ENCODE assay signal across 15 cellular contexts in genomic region chr16:50204426-50205108, GRCh38. TPM values are rescaled to one million over a fixed set of nuclear protein-coding genes. Genes with fewer than 3 reads are reported as not detected.
DNase-seq lines count a peak whose midpoint lies in the region; ATAC-seq and TF ChIP-seq lines count a peak whose summit lies in the region.
"Had no signal": no experiment of that assay in that cellular context is flagged by ENCODE, and none has a peak within 500 bp of the region (broad histone marks: within the 10 kb centered on the region; RNA-seq: fewer than 3 reads in every experiment).

No MANE protein-coding gene starts in this region.

- peak overlapping the region; percentile 87; the same call in 1 of the 2 replicates for H4K91ac ChIP-seq in IMR-90 (ENCODE audit: insufficient read depth, low read depth, low read length)

- no peak overlapping the region for H3K4me2 ChIP-seq in IMR-90 (ENCODE audit: low read depth, low read length)

- no peak overlapping the region for H3K18ac ChIP-seq in IMR-90 (ENCODE audit: low read depth, low read length)

- in situ Hi-C loops in IMR-90 (cut with MboI; ENCODE audit: low sequenced_read_pairs), result loop anchor here (5.0 to 25.0 kb wide), 4 partner anchors 42 to 583 kb away; partner anchors contain the start of gene HEATR3

- H2BK15ac ChIP-seq in IMR-90 (ENCODE audit: low read depth, low read length), result peak overlapping the region; percentile 86; the same call in 2 of the 3 replicates

- H3K36me3 ChIP-seq in ACC112 (ENCODE audit: insufficient read depth, low read length) (no peaks in the 10 kb centered on the region), IMR-90 (ENCODE audit: control insufficient read depth, insufficient read depth, low read length) (no peaks in the 10 kb centered on the region)
- H3K36me3 ChIP-seq: gastroesophageal sphincter had no signal

- H3K4me1 ChIP-seq in ACC112 (ENCODE audit: control insufficient read depth, insufficient read depth, low read length, unreplicated experiment), result peaks cover 57% of the 10 kb centered on the region
- peaks cover 22% of the 10 kb centered on the region for H3K4me1 ChIP-seq in IMR-90 (ENCODE audit: control insufficient read depth, insufficient read depth, low read length)

- H3K79me2 ChIP-seq in ACC112 (ENCODE audit: control insufficient read depth, insufficient read depth, low read length, unreplicated experiment), result peaks cover 51% of the 10 kb centered on the region

- no peak overlapping the region for H2AFZ ChIP-seq in ACC112 (ENCODE audit: low read length, unreplicated experiment)
- no peak overlapping the region for H2AFZ ChIP-seq in IMR-90 (replicated peaks; ENCODE audit: low read length, poor library complexity)

- peak overlapping the region; percentile 39; the same call in 1 of the 2 replicates for H3K14ac ChIP-seq in IMR-90 (replicated peaks; ENCODE audit: low read depth, low read length)

- H3K79me1 ChIP-seq in IMR-90 (ENCODE audit: low read depth in 1 of 2, low read length in 2 of 2), result peaks cover 36 to 76% of the 10 kb centered on the region in 2 experiments

- no peak overlapping the region for H2BK5ac ChIP-seq in IMR-90 (ENCODE audit: low read depth, low read length, poor library complexity, severe bottlenecking)

- peaks cover 4% of the 10 kb centered on the region for H3K36me3 Mint-ChIP-seq in effector memory CD8-positive, alpha-beta T cell (ENCODE audit: insufficient read depth)
- H3K36me3 Mint-ChIP-seq in nephron (ENCODE audit: low read depth), result no peaks in the 10 kb centered on the region
- H3K36me3 Mint-ChIP-seq: activated CD8-positive, alpha-beta memory T cell treated with anti-CD3 and anti-CD28 coated beads, Interleukin-2, amount 10 ng/mL, durations not matched to agents 7 days and 5 days had no signal

- peaks cover 9% of the 10 kb centered on the region; the same call in 1 of the 2 replicates for H4K20me1 ChIP-seq in IMR-90 (ENCODE audit: insufficient read depth, low read length)

- intact Hi-C loops in IMR-90 (cut with micrococcal nuclease), result no loop called here

- ATAC-seq in IMR-90 (ENCODE audit: low read depth), result peak; percentile 41
- ATAC-seq in effector memory CD8-positive, alpha-beta T cell (replicated peaks), result peak; percentile 27
- ATAC-seq in GM21717 (IDR thresholded peaks at IDR 0.05; ENCODE audit: unreplicated experiment), result no peak
- ATAC-seq in GM21381 (IDR thresholded peaks at IDR 0.05; ENCODE audit: unreplicated experiment), result no peak
- ATAC-seq in GM19397 (IDR thresholded peaks at IDR 0.05; ENCODE audit: unreplicated experiment), result no peak
- ATAC-seq: activated CD8-positive, alpha-beta memory T cell treated with anti-CD3 and anti-CD28 coated beads, Interleukin-2, amount 10 ng/mL, durations not matched to agents 7 days and 5 days; gastroesophageal sphincter; left colon had no signal

- no TSS peak for BruUV-seq in IMR-90 (replicated peaks; lab: Mats Ljungman, UMichigan)

- H3K9me3 ChIP-seq in IMR-90 (ENCODE audit: control insufficient read depth, insufficient read depth, low read length), result no peaks in the 10 kb centered on the region
- H3K9me3 ChIP-seq: gastroesophageal sphincter had no signal

- no peak for TF ChIP-seq POLR2A in IMR-90 (IDR thresholded peaks at IDR 0.05; ENCODE audit: low read depth, low read length)

- peaks cover 14% of the 10 kb centered on the region for H3K9me1 ChIP-seq in IMR-90 (ENCODE audit: insufficient read depth, low read length)

- peak overlapping the region; percentile 4; the same call in 1 of the 2 replicates for H3K56ac ChIP-seq in IMR-90 (ENCODE audit: extremely low read depth, insufficient read depth, low read length)

- no peak overlapping the region for H2AK5ac ChIP-seq in IMR-90 (ENCODE audit: low read depth, low read length)

- peak overlapping the region in 1 of 2 experiments; percentile 29; a peak in 2 of 4 replicates for H4K8ac ChIP-seq in IMR-90 (ENCODE audit: low read depth in 2 of 2, low read length in 2 of 2)

- POLR2A ChIA-PET in IMR-90 (lab: Charles Lee; ENCODE audit: unreplicated experiment), result interaction anchor here (1.0 kb wide), 1 partner anchor 137 kb away, joined by 3 read pairs; no protein-coding TSS in a partner anchor

- H3K4me3 ChIP-seq in ACC112 (ENCODE audit: low read depth, low read length) (no peak overlapping the region), IMR-90 (ENCODE audit: insufficient read depth, low read depth, low read length) (no peak overlapping the region)
- H3K4me3 ChIP-seq: gastroesophageal sphincter had no signal

- H4K5ac ChIP-seq in IMR-90 (ENCODE audit: low read depth, low read length), result no peak overlapping the region

- H3K9ac ChIP-seq in IMR-90 (ENCODE audit: low read depth, low read length), result no peak overlapping the region

- peak overlapping the region; percentile 83; the same call in 1 of the 2 replicates for H3K23ac ChIP-seq in IMR-90 (ENCODE audit: low read depth, low read length)

- TF ChIP-seq CTCF in IMR-90 (conservative IDR thresholded peaks at IDR 0.05; ENCODE audit: low read depth, low read length) (no peak), nephron (IDR thresholded peaks at IDR 0.05; ENCODE audit: unreplicated experiment in 3 of 3) (no peak)

- H3K4me1 Mint-ChIP-seq in effector memory CD8-positive, alpha-beta T cell (ENCODE audit: low read depth in 2 of 2), result peaks cover 33 to 53% of the 10 kb centered on the region in 2 donors
- peaks cover 47% of the 10 kb centered on the region for H3K4me1 Mint-ChIP-seq in nephron

- H2BK120ac ChIP-seq in IMR-90 (ENCODE audit: low read depth, low read length), result peak overlapping the region; percentile 58

- H3K27ac Mint-ChIP-seq in effector memory CD8-positive, alpha-beta T cell, result peak overlapping the region in 1 of 2 donors; percentile 1
- peak overlapping the region; percentile 1 to 67 (median 40) for H3K27ac Mint-ChIP-seq in nephron
- H3K27ac Mint-ChIP-seq: activated CD8-positive, alpha-beta memory T cell treated with anti-CD3 and anti-CD28 coated beads, Interleukin-2, amount 10 ng/mL, durations not matched to agents 7 days and 5 days had no signal

- no CpG with 5 or more reads among the region's 6 CpGs for WGBS in IMR-90 (ENCODE audit: extremely low coverage in 2 of 2, insufficient read length in 1 of 2), 2 experiments

- CTCF ChIA-PET in IMR-90 (lab: Yijun Ruan, JAX), result interaction anchor here (0.8 to 1.4 kb wide), 2 partner anchors 9 to 179 kb away, joined by 3 to 4 read pairs; partner anchors contain the start of gene CNEP1R1

- H2AK9ac ChIP-seq in IMR-90 (replicated peaks; ENCODE audit: low read depth, low read length, poor library complexity), result no peak overlapping the region

- no peaks in the 10 kb centered on the region for H3K27me3 Mint-ChIP-seq in effector memory CD8-positive, alpha-beta T cell
- no peaks in the 10 kb centered on the region for H3K27me3 Mint-ChIP-seq in nephron (ENCODE audit: low read depth)
- H3K27me3 Mint-ChIP-seq: activated CD8-positive, alpha-beta memory T cell treated with anti-CD3 and anti-CD28 coated beads, Interleukin-2, amount 10 ng/mL, durations not matched to agents 7 days and 5 days had no signal

- dilution Hi-C loops in IMR-90 (cut with HindIII; ENCODE audit: low sequenced_read_pairs, unreplicated experiment), result no loop called here

- H3K4ac ChIP-seq in IMR-90 (ENCODE audit: low read depth, low read length), result peak overlapping the region; percentile 59; the same call in 1 of the 2 replicates

- H3K27me3 ChIP-seq in ACC112 (ENCODE audit: insufficient read depth, low read length) (no peaks in the 10 kb centered on the region), IMR-90 (ENCODE audit: control insufficient read depth, insufficient read depth, low read length) (no peaks in the 10 kb centered on the region)
- H3K27me3 ChIP-seq: gastroesophageal sphincter had no signal

- H3K9me3 Mint-ChIP-seq in effector memory CD8-positive, alpha-beta T cell, result no peaks in the 10 kb centered on the region
- H3K9me3 Mint-ChIP-seq in nephron, result no peaks in the 10 kb centered on the region

- peak overlapping the region; percentile 54; the same call in 1 of the 2 replicates for H2BK20ac ChIP-seq in IMR-90 (ENCODE audit: low read depth, low read length)

- TF ChIP-seq RAD21 in IMR-90 (IDR thresholded peaks at IDR 0.05; ENCODE audit: low read length), result no peak

- H3K27ac ChIP-seq in ACC112 (ENCODE audit: low read depth, low read length), result peak overlapping the region; percentile 99
- peak overlapping the region; percentile 17; the same call in 1 of the 2 replicates for H3K27ac ChIP-seq in IMR-90 (ENCODE audit: insufficient read depth, low read length)

- DNase-seq in IMR-90 (no peak), NCI-H526 (lab: John Stamatoyannopoulos, UW) (no peak)
- DNase-seq in effector memory CD8-positive, alpha-beta T cell, result no peak
- DNase-seq: activated CD8-positive, alpha-beta memory T cell treated with anti-CD3 and anti-CD28 coated beads, Interleukin-2, amount 10 ng/mL, durations not matched to agents 7 days and 5 days; AML-193; left colon; NCI-H187; SHP77 treated with DMSO at 0.1 percent for 48 hours; stimulated activated CD4-positive, alpha-beta T cell treated with anti-CD3 and anti-CD28 coated beads, Interleukin-12 subunit alpha, Interleukin-12 subunit beta, amount 100 ng/mL, for 4 hours had no signal

- H3K4me3 Mint-ChIP-seq in effector memory CD8-positive, alpha-beta T cell, result no peak overlapping the region
- no peak overlapping the region for H3K4me3 Mint-ChIP-seq in nephron
- H3K4me3 Mint-ChIP-seq: activated CD8-positive, alpha-beta memory T cell treated with anti-CD3 and anti-CD28 coated beads, Interleukin-2, amount 10 ng/mL, durations not matched to agents 7 days and 5 days had no signal

TF ChIP-seq in IMR-90, 13 proteins besides CTCF, POLR2A, EP300 and RAD21 (continues in another document):
- TF ChIP-seq USF2 (IDR thresholded peaks at IDR 0.05; ENCODE audit: low read depth, low read length) (no peak), ELK1 (IDR thresholded peaks at IDR 0.05; ENCODE audit: borderline replicate concordance, low read depth, low read length) (no peak)

RNA-seq across cellular contexts. Expression of gene TENT4B, which starts 51.5 kb away (rescaled TPM):
- total RNA-seq in IMR-90 (2012; rRNA removed), result 7.0 and 12.5 TPM in 2 replicates
- 4.1 and 5.2 TPM in 2 replicates for polyA plus RNA-seq in IMR-90 (2012; rRNA removed)
- polyA plus RNA-seq in IMR-90 (2012; cell fraction: cytosol; rRNA removed), result 1.2 and 1.5 TPM in 2 replicates
- polyA plus RNA-seq in IMR-90 (2012; cell fraction: nucleus; rRNA removed; ENCODE audit: low replicate concordance), result 2.3 and 7.6 TPM in 2 replicates

Comparison
In these comparisons a context has a peak if more than half of its experiments do, and no peak if none do; other contexts are left out.
1. ATAC-seq: peak in IMR-90 (single experiment) and effector memory CD8-positive, alpha-beta T cell (single experiment); none in GM21717 (single experiment), GM21381 (single experiment) and GM19397 (single experiment).